ENCODE assay signal across 10 cellular contexts in genomic region chr6:166006593-166007301, GRCh38.
DNase-seq lines count a peak whose midpoint lies in the region; ATAC-seq and TF ChIP-seq lines count a peak whose summit lies in the region.
"Had no signal": no experiment of that assay in that cellular context is flagged by ENCODE, and none has a peak within 500 bp of the region (broad histone marks: within the 10 kb centered on the region; RNA-seq: fewer than 3 reads in every experiment).

No MANE protein-coding gene starts in this region.

- TF ChIP-seq CTCF in breast epithelium (IDR thresholded peaks at IDR 0.05): no peak
- TF ChIP-seq CTCF in thyroid gland (IDR thresholded peaks at IDR 0.05): no peak

- H3K27ac ChIP-seq in breast epithelium: peak overlapping the region; percentile 38 to 71
- peak overlapping the region in 2 of 3 donors; percentile 92 to 96 for H3K27ac ChIP-seq in thyroid gland
- H3K27ac ChIP-seq: foreskin keratinocyte, upper lobe of left lung had no signal

- DNase-seq in NCI-H748 (lab: John Stamatoyannopoulos, UW; ENCODE audit: unreplicated experiment) (peak; percentile 27), NCI-H748 treated with DMSO at 0.1 percent for 48 hours (lab: John Stamatoyannopoulos, UW) (no peak), breast epithelium (ENCODE audit: low spot score in 2 of 2) (no peak), medulla oblongata (ENCODE audit: extremely low spot score) (peak; percentile 33), thyroid gland (no peak), amniotic stem cell (lab: John Stamatoyannopoulos, UW) (no peak), activated gamma-delta T cell treated with Interleukin-2 at 50 U/mL for 16 hours (no peak)
- DNase-seq: foreskin keratinocyte had no signal

- 20 to 22% methylated on average over 12 of the region's 12 CpGs for WGBS in thyroid gland, 2 donors

- H3K9me3 ChIP-seq in breast epithelium (no peaks in the 10 kb centered on the region), thyroid gland (no peaks in the 10 kb centered on the region)
- H3K9me3 ChIP-seq: upper lobe of left lung had no signal

- intact Hi-C loops in breast epithelium (cut with DNase I; ENCODE audit: low total_unique reads) (no loop called here), thyroid gland (cut with DNase I) (no loop called here)

- H3K4me1 ChIP-seq in breast epithelium (peaks cover 0 to 10% of the 10 kb centered on the region in 2 donors), thyroid gland (peaks cover 16 to 20% of the 10 kb centered on the region in 2 donors)
- H3K4me1 ChIP-seq: foreskin keratinocyte had no signal

- no peak for TF ChIP-seq POLR2A in breast epithelium (IDR thresholded peaks at IDR 0.05)
- no peak for TF ChIP-seq POLR2A in thyroid gland (IDR thresholded peaks at IDR 0.05)

- H3K36me3 ChIP-seq in breast epithelium (no peaks in the 10 kb centered on the region), thyroid gland (no peaks in the 10 kb centered on the region)
- H3K36me3 ChIP-seq: upper lobe of left lung had no signal

- H3K27me3 ChIP-seq in breast epithelium: peaks cover 0 to 63% of the 10 kb centered on the region in 2 donors
- no peaks in the 10 kb centered on the region for H3K27me3 ChIP-seq in thyroid gland

- ATAC-seq in GM18861 (IDR thresholded peaks at IDR 0.05; ENCODE audit: unreplicated experiment): no peak
- ATAC-seq: foreskin keratinocyte had no signal

- H3K4me3 ChIP-seq in breast epithelium (peak overlapping the region; percentile 40 to 65 (median 45)), thyroid gland (replicated peaks in 1 of 3) (peak overlapping the region in 2 of 3 donors; percentile 39 to 40)

Comparison
In these comparisons a context has a peak if more than half of its experiments do, and no peak if none do; other contexts are left out.
1. DNase-seq: peak in NCI-H748 (single experiment) and medulla oblongata (single experiment); none in NCI-H748 treated with DMSO at 0.1 percent for 48 hours (single experiment), breast epithelium (0 of 2), thyroid gland (0 of 2), amniotic stem cell (single experiment) and activated gamma-delta T cell treated with Interleukin-2 at 50 U/mL for 16 hours (single experiment).